Comparison of ENCODE assay signal across 8 cellular contexts in genomic region chr5:320524-321232, GRCh38. TPM values are rescaled to one million over a fixed set of nuclear protein-coding genes. Genes with fewer than 3 reads are reported as not detected.
DNase-seq lines count a peak whose midpoint lies in the region; FAIRE-seq and TF ChIP-seq lines count a peak whose summit lies in the region.

No MANE protein-coding gene starts in this region.

- H3K9ac ChIP-seq in H1 (replicated peaks in 1 of 4; ENCODE audit: extremely low read depth in 1 of 4, low read depth in 3 of 4, low read length in 3 of 4) (no peak overlapping the region), rectal smooth muscle tissue (ENCODE audit: low read length) (no peak overlapping the region)

- TF ChIP-seq RAD21 in H1 (IDR thresholded peaks at IDR 0.05 in 1 of 2, conservative IDR thresholded peaks at IDR 0.05 in 1 of 2; ENCODE audit: low read depth in 2 of 2, low read length in 2 of 2), result no peak

- 10% methylated on average over 26 of the region's 65 CpGs; no CpG with 5 or more reads in 1 of the 2 experiments for WGBS in H1 (ENCODE audit: extremely low coverage in 1 of 2, insufficient coverage in 1 of 2, insufficient read length in 1 of 2, insufficient replicate concordance in 2 of 2, low coverage in 1 of 2, low lambda C conversion rate in 2 of 2, missing lambda C conversion rate in 1 of 2), 2 experiments

- no peak for TF ChIP-seq POLR2A in H1 (IDR thresholded peaks at IDR 0.05; ENCODE audit: control extremely low read depth in 1 of 2, low read depth in 2 of 2, low read length in 2 of 2)

- H3K23ac ChIP-seq in H1 (ENCODE audit: insufficient read length), result no peak overlapping the region

- H3K4me3 Mint-ChIP-seq in IgD-negative memory B cell, result peak overlapping the region; percentile 45 to 86 (median 72)

- no peaks in the 10 kb centered on the region for H3K9me3 Mint-ChIP-seq in IgD-negative memory B cell

- H3K4me2 ChIP-seq in H1 (ENCODE audit: insufficient read depth in 1 of 2, low read depth in 2 of 2, low read length in 2 of 2), result peak overlapping the region; percentile 76 to 99

- peak overlapping the region; percentile 65 for H2AFZ ChIP-seq in H1 (ENCODE audit: low read length)

- CTCF ChIA-PET in H1 (lab: Charles Lee; ENCODE audit: partially characterized antibody), result interaction anchor here (0.6 to 2.1 kb wide), 17 partner anchors 10 to 217 kb away, joined by 3 to 9 read pairs (median 4); no protein-coding TSS in a partner anchor

- no peaks in the 10 kb centered on the region for H4K20me1 ChIP-seq in H1 (replicated peaks in 1 of 2; ENCODE audit: control insufficient read depth in 1 of 2, insufficient read depth in 2 of 2, low read length in 2 of 2)

- no peak overlapping the region for H3K4ac ChIP-seq in H1 (replicated peaks; ENCODE audit: insufficient read length, low read depth, low read length)

- H4K8ac ChIP-seq in H1 (ENCODE audit: extremely low read depth, insufficient read depth, low read length), result no peak overlapping the region

- H3K27ac ChIP-seq in H1 (ENCODE audit: low read depth, low read length), result no peak overlapping the region
- no peak overlapping the region for H3K27ac ChIP-seq in rectal smooth muscle tissue (ENCODE audit: low read depth, low read length)

- POLR2A ChIA-PET in H1 (lab: Charles Lee; ENCODE audit: partially characterized antibody), result interaction anchor here (0.9 to 1.0 kb wide), 2 partner anchors 17 to 19 kb away, joined by 4 read pairs; no protein-coding TSS in a partner anchor

- H3K56ac ChIP-seq in H1 (replicated peaks; ENCODE audit: insufficient read length, low read depth, low read length), result no peak overlapping the region

- H2BK15ac ChIP-seq in H1 (ENCODE audit: low read length), result no peak overlapping the region

- peaks cover 2% of the 10 kb centered on the region for H3K36me3 Mint-ChIP-seq in IgD-negative memory B cell

- no peak overlapping the region for H3K14ac ChIP-seq in H1 (ENCODE audit: insufficient read length)

- H4K91ac ChIP-seq in H1 (replicated peaks; ENCODE audit: insufficient read length, low read length), result no peak overlapping the region

- peaks cover 0 to 3% (median 2%) of the 10 kb centered on the region in 3 donors for H3K4me1 Mint-ChIP-seq in IgD-negative memory B cell

- no peak for TF ChIP-seq EP300 in H1 (IDR thresholded peaks at IDR 0.05; ENCODE audit: borderline replicate concordance in 1 of 2, low read depth in 2 of 2, low read length in 2 of 2)

- H4K5ac ChIP-seq in H1 (ENCODE audit: insufficient read length, low read depth, low read length), result no peak overlapping the region

- TF ChIP-seq CTCF in GM12865 (IDR thresholded peaks at IDR 0.05; ENCODE audit: insufficient read depth, low read depth, low read length, missing control alignments) (peak; percentile 1), H1 (IDR thresholded peaks at IDR 0.05; ENCODE audit: control extremely low read depth in 1 of 3, insufficient read depth in 1 of 3, low read depth in 1 of 3, low read length in 3 of 3) (no peak)

- no peaks in the 10 kb centered on the region for H3K79me2 ChIP-seq in H1 (ENCODE audit: control insufficient read depth in 1 of 2, insufficient read depth in 2 of 2, low read length in 2 of 2)

- H3K4me1 ChIP-seq in H1 (replicated peaks in 1 of 4; ENCODE audit: control insufficient read depth in 3 of 4, insufficient read depth in 4 of 4, low read length in 3 of 4) (peaks cover 0 to 19% (median 3%) of the 10 kb centered on the region in 4 experiments; a peak in 5 of 7 replicates), rectal smooth muscle tissue (ENCODE audit: control insufficient read depth, insufficient read depth, low read length) (no peaks in the 10 kb centered on the region)

- no peak overlapping the region; the same call in 1 of the 2 replicates for H3K18ac ChIP-seq in H1 (ENCODE audit: extremely low read depth, low read length)

- peak overlapping the region in 1 of 3 donors; percentile 26 for H3K27ac Mint-ChIP-seq in IgD-negative memory B cell

- peaks cover 38 to 53% (median 52%) of the 10 kb centered on the region in 4 experiments for H3K27me3 ChIP-seq in H1 (replicated peaks in 1 of 4; ENCODE audit: control insufficient read depth in 3 of 4, extremely low read depth in 1 of 4, insufficient read depth in 3 of 4, low read length in 3 of 4)
- H3K27me3 ChIP-seq in rectal smooth muscle tissue (ENCODE audit: control insufficient read depth, insufficient read depth, low read length), result peaks cover 19% of the 10 kb centered on the region

- peaks cover 27% of the 10 kb centered on the region for H3K27me3 Mint-ChIP-seq in IgD-negative memory B cell

- H2AK5ac ChIP-seq in H1 (ENCODE audit: low read depth, low read length), result no peak overlapping the region

- no peaks in the 10 kb centered on the region for H3K9me3 ChIP-seq in H1 (ENCODE audit: insufficient read depth in 2 of 2, low read depth in 1 of 2, low read length in 1 of 2)

- no peaks in the 10 kb centered on the region for H3K79me1 ChIP-seq in H1 (ENCODE audit: low read depth, low read length)

- no peak overlapping the region for H2BK120ac ChIP-seq in H1 (replicated peaks; ENCODE audit: low read depth, low read length)

- H2BK12ac ChIP-seq in H1 (ENCODE audit: low read depth, low read length), result no peak overlapping the region

- no peak overlapping the region for H2BK5ac ChIP-seq in H1 (ENCODE audit: low read depth, low read length)

- H3K4me3 ChIP-seq in GM12865 (ENCODE audit: low read depth, low read length), result peak overlapping the region; percentile 73
- H3K4me3 ChIP-seq in H1 (ENCODE audit: extremely low read depth in 1 of 4, insufficient read depth in 2 of 4, low read depth in 3 of 4, low read length in 4 of 4), result peak overlapping the region; percentile 53 to 93 (median 54)
- peak overlapping the region; percentile 46 for H3K4me3 ChIP-seq in rectal smooth muscle tissue (ENCODE audit: low read length)

- DNase-seq in GM12865 (ENCODE audit: low read depth), result no peak
- peak in 1 of 2 experiments; percentile 68 for DNase-seq in H1 (ENCODE audit: low read depth in 1 of 2, low spot score in 2 of 2)
- DNase-seq in LoVo (ENCODE audit: low spot score), result no peak
- no peak for DNase-seq in central memory CD4-positive, alpha-beta T cell
- no peak for DNase-seq in GOT3 (lab: John Stamatoyannopoulos, UW)
- no peak for DNase-seq in NCI-H2029 (lab: John Stamatoyannopoulos, UW)

- H2BK20ac ChIP-seq in H1 (ENCODE audit: low read length), result no peak overlapping the region

- H3K23me2 ChIP-seq in H1 (ENCODE audit: low read depth, low read length), result peaks cover 17% of the 10 kb centered on the region; the same call in 1 of the 2 replicates

- FAIRE-seq in H1 (lab: Jason Lieb, UNC), result no peak

- H3K36me3 ChIP-seq in H1 (ENCODE audit: control insufficient read depth in 2 of 4, insufficient read depth in 4 of 4, low read length in 3 of 4), result no peaks in the 10 kb centered on the region
- H3K36me3 ChIP-seq in rectal smooth muscle tissue (ENCODE audit: control insufficient read depth, insufficient read depth, low read length), result peaks cover 5% of the 10 kb centered on the region

TF ChIP-seq in H1, 55 proteins besides CTCF, POLR2A, EP300 and RAD21:
- TF ChIP-seq ATF3 (IDR thresholded peaks at IDR 0.05; ENCODE audit: insufficient read depth, low read depth, low read length), result no peak
- TF ChIP-seq RBBP5 (IDR thresholded peaks at IDR 0.05; ENCODE audit: borderline replicate concordance, low read depth, low read length), result 0 out of 2 replicates have a peak, but pooled peaks have one; percentile 16
- no peak for TF ChIP-seq SP4 (IDR thresholded peaks at IDR 0.05; ENCODE audit: low read length)
- TF ChIP-seq E2F6 (IDR thresholded peaks at IDR 0.05), result no peak
- TF ChIP-seq SUZ12 (IDR thresholded peaks at IDR 0.05; ENCODE audit: low read length), result peak; percentile 77
- TF ChIP-seq EZH2 (IDR thresholded peaks at IDR 0.05; ENCODE audit: low read depth, low read length, severe bottlenecking), result peak; percentile 75
- no peak for TF ChIP-seq NRF1 (IDR thresholded peaks at IDR 0.05; ENCODE audit: low read depth, low read length)

RNA-seq across cellular contexts. Expression of gene AHRR, which starts 0.8 kb away (rescaled TPM):
- polyA plus RNA-seq in IgD-negative memory B cell (0.05 TPM), H1 (2011; rRNA removed) (0.41 and 0.97 TPM in 2 replicates)
- 0.80 and 1.4 TPM in 2 replicates for total RNA-seq in H1 (2021; fragmentation: NEBNext Ultra II Directional; extraction: Animal tissue kit (Norgen Biotek cat#: 25700))
- 0.72 TPM for polyA plus RNA-seq in H1 (2011; cell fraction: cytosol; rRNA removed)
- polyA plus RNA-seq in H1 (2011; cell fraction: nucleus; rRNA removed), result 3.3 TPM
- polyA plus RNA-seq in H1 (2012, experiment 1 of 2), result 0.36 to 0.64 TPM (median 0.48 TPM) in 4 replicates
- 0.49 TPM for polyA plus RNA-seq in H1 (2012, experiment 2 of 2)
- 0.28 TPM for polyA plus RNA-seq in H1 (2013, experiment 1 of 2)
- polyA plus RNA-seq in H1 (2013, experiment 2 of 2), result 0.15 TPM
- 0.49 and 0.50 TPM in 2 replicates for polyA minus RNA-seq in H1 (2011; rRNA and poly(A)+ RNA removed)
- 0.66 TPM for polyA minus RNA-seq in H1 (2011; cell fraction: cytosol; rRNA and poly(A)+ RNA removed)
- polyA minus RNA-seq in H1 (2011; cell fraction: nucleus; rRNA and poly(A)+ RNA removed), result 1.5 TPM

RNA-seq across cellular contexts. Expression of gene PDCD6, which starts 49.2 kb away (rescaled TPM):
- 179 TPM for polyA plus RNA-seq in IgD-negative memory B cell
- total RNA-seq in H1 (2021; fragmentation: NEBNext Ultra II Directional; extraction: Animal tissue kit (Norgen Biotek cat#: 25700)), result 73.8 and 74.2 TPM in 2 replicates
- polyA plus RNA-seq in H1 (2011; rRNA removed), result 150 and 193 TPM in 2 replicates
- polyA plus RNA-seq in H1 (2011; cell fraction: cytosol; rRNA removed), result 191 TPM
- 139 TPM for polyA plus RNA-seq in H1 (2011; cell fraction: nucleus; rRNA removed)
- 119 to 129 TPM (median 120 TPM) in 4 replicates for polyA plus RNA-seq in H1 (2012, experiment 1 of 2)
- 43.2 TPM for polyA plus RNA-seq in H1 (2012, experiment 2 of 2)
- polyA plus RNA-seq in H1 (2013, experiment 1 of 2), result 56.0 TPM
- 59.2 TPM for polyA plus RNA-seq in H1 (2013, experiment 2 of 2)
- 122 and 146 TPM in 2 replicates for polyA minus RNA-seq in H1 (2011; rRNA and poly(A)+ RNA removed)
- 59.1 TPM for polyA minus RNA-seq in H1 (2011; cell fraction: cytosol; rRNA and poly(A)+ RNA removed)
- polyA minus RNA-seq in H1 (2011; cell fraction: nucleus; rRNA and poly(A)+ RNA removed), result 53.7 TPM
